Comparison of ENCODE assay signal across 16 cellular contexts in genomic region chr9:72193478-72193881, GRCh38. TPM values are rescaled to one million over a fixed set of nuclear protein-coding genes. Genes with fewer than 3 reads are reported as not detected.
DNase-seq lines count a peak whose midpoint lies in the region; ATAC-seq and TF ChIP-seq lines count a peak whose summit lies in the region.
"Had no signal": no experiment of that assay in that cellular context is flagged by ENCODE, and none has a peak within 500 bp of the region (broad histone marks: within the 10 kb centered on the region; RNA-seq: fewer than 3 reads in every experiment).

No MANE protein-coding gene starts in this region.

- H3K27me3 ChIP-seq in left lung: no peaks in the 10 kb centered on the region
- H3K27me3 ChIP-seq: SJSA1 had no signal

- H3K4me3 ChIP-seq in NB4 (ENCODE audit: low read depth, low read length): no peak overlapping the region
- H3K4me3 ChIP-seq in left lung: no peak overlapping the region
- H3K4me3 ChIP-seq: SJSA1, thoracic aorta had no signal

- H3K36me3 ChIP-seq in left lung: no peaks in the 10 kb centered on the region
- H3K36me3 ChIP-seq: SJSA1, thoracic aorta had no signal

- no peaks in the 10 kb centered on the region for H3K4me1 ChIP-seq in left lung
- H3K4me1 ChIP-seq: SJSA1 had no signal

- TF ChIP-seq POLR2A in NB4 (IDR thresholded peaks at IDR 0.05; ENCODE audit: extremely low read depth, insufficient read length): no peak

- no peaks in the 10 kb centered on the region for H3K9me3 ChIP-seq in left lung
- H3K9me3 ChIP-seq: SJSA1, thoracic aorta had no signal

- intact Hi-C loops in left lung (cut with DNase I): no loop called here

- no peak for TF ChIP-seq CTCF in NB4 (IDR thresholded peaks at IDR 0.05; ENCODE audit: low read depth, low read length)
- no peak for TF ChIP-seq CTCF in left lung (IDR thresholded peaks at IDR 0.05)

- H3K27ac ChIP-seq in left lung: no peak overlapping the region
- H3K27ac ChIP-seq: SJSA1, thoracic aorta had no signal

- ATAC-seq in GM18502 (IDR thresholded peaks at IDR 0.05; ENCODE audit: poor library complexity, unreplicated experiment) (peak; percentile 91), GM19468 (IDR thresholded peaks at IDR 0.05; ENCODE audit: extremely low read depth, unreplicated experiment) (peak; percentile 86), HG02973 (IDR thresholded peaks at IDR 0.05; ENCODE audit: unreplicated experiment) (peak; percentile 94), left lung (no peak)
- ATAC-seq: natural killer cell had no signal

- DNase-seq in NB4 (ENCODE audit: low read depth) (peak; percentile 6), NCI-H524 (lab: John Stamatoyannopoulos, UW) (no peak), NAMALWA (ENCODE audit: low spot score) (no peak), SIG-M5 (lab: John Stamatoyannopoulos, UW) (no peak), left lung (no peak)
- DNase-seq: AML-193, amygdala, natural killer cell, NCI-H2171 had no signal

RNA-seq across cellular contexts. Expression of gene GDA, which starts 44.2 kb away (rescaled TPM):
- under 1 TPM in 1 of 2 donors, not detected in 1; 0.08 TPM for total RNA-seq in left lung
- total RNA-seq: activated CD8-positive, alpha-beta memory T cell treated with anti-CD3 and anti-CD28 coated beads for 36 hours; HT1080; natural killer cell; thoracic aorta had no signal
